1 cellular context compared by ENCODE assay signal in genomic region chr2:88016948-88017779, GRCh38.
TF ChIP-seq lines count a peak whose summit lies in the region.

No MANE protein-coding gene starts in this region.

TF ChIP-seq in HepG2, 621 proteins besides CTCF, POLR2A, EP300 and RAD21 (continued from another document and continues in another):
- peak; percentile 86 for TF ChIP-seq PBX2 (CRISPR knock-in tag; IDR thresholded peaks at IDR 0.05)
- TF ChIP-seq UBTF (CRISPR knock-in tag; IDR thresholded peaks at IDR 0.05): peak; percentile 85
- peak; percentile 31 for TF ChIP-seq SALL1 (CRISPR knock-in tag; IDR thresholded peaks at IDR 0.05)
- TF ChIP-seq MEIS2 (CRISPR knock-in tag; IDR thresholded peaks at IDR 0.05): peak; percentile 43
- TF ChIP-seq XBP1 (CRISPR knock-in tag; IDR thresholded peaks at IDR 0.05): peak; percentile 49; the same call in 1 of the 2 replicates
- TF ChIP-seq ZMAT3 (CRISPR knock-in tag; conservative IDR thresholded peaks at IDR 0.05): 0 out of 2 replicates have a peak, but pooled peaks have one; percentile 40
- TF ChIP-seq ZNF225 (CRISPR knock-in tag; IDR thresholded peaks at IDR 0.05): peak; percentile 58; the same call in 1 of the 2 replicates
- 0 out of 2 replicates have a peak, but pooled peaks have one; percentile 37 for TF ChIP-seq TFDP1 (CRISPR knock-in tag; IDR thresholded peaks at IDR 0.05; ENCODE audit: borderline replicate concordance)
- peak; percentile 70; the same call in 1 of the 2 replicates for TF ChIP-seq BORCS8-MEF2B (CRISPR knock-in tag; IDR thresholded peaks at IDR 0.05)
- TF ChIP-seq CBFB (CRISPR knock-in tag; IDR thresholded peaks at IDR 0.05): 0 out of 2 replicates have a peak, but pooled peaks have one; percentile 4
- TF ChIP-seq ZNF33A (CRISPR knock-in tag; IDR thresholded peaks at IDR 0.05; ENCODE audit: borderline replicate concordance): no peak
- no peak for TF ChIP-seq SYNCRIP (IDR thresholded peaks at IDR 0.05; ENCODE audit: insufficient read depth, low read depth, low read length)
- TF ChIP-seq ZNF280D (CRISPR knock-in tag; IDR thresholded peaks at IDR 0.05): peak; percentile 68; the same call in 1 of the 2 replicates
- 0 out of 2 replicates have a peak, but pooled peaks have one; percentile 12 for TF ChIP-seq ISL2 (CRISPR knock-in tag; IDR thresholded peaks at IDR 0.05)
- peak; percentile 65 for TF ChIP-seq PITX1 (CRISPR knock-in tag; IDR thresholded peaks at IDR 0.05)
- TF ChIP-seq AGO1 (IDR thresholded peaks at IDR 0.05; ENCODE audit: low read depth, low read length, poor library complexity, severe bottlenecking): peak; percentile 27
- no peak for TF ChIP-seq SRF (IDR thresholded peaks at IDR 0.05; ENCODE audit: low read depth, low read length)
- TF ChIP-seq PATZ1 (CRISPR knock-in tag; IDR thresholded peaks at IDR 0.05): peak; percentile 1; the same call in 1 of the 2 replicates
- 0 out of 2 replicates have a peak, but pooled peaks have one; percentile 14 for TF ChIP-seq ZNF570 (CRISPR knock-in tag; IDR thresholded peaks at IDR 0.05; ENCODE audit: borderline replicate concordance)
- TF ChIP-seq ZFY (CRISPR knock-in tag; IDR thresholded peaks at IDR 0.05): peak; percentile 87
- no peak for TF ChIP-seq FUBP1 (CRISPR knock-in tag; IDR thresholded peaks at IDR 0.05; ENCODE audit: borderline replicate concordance)
- TF ChIP-seq ZNF263 (CRISPR knock-in tag; IDR thresholded peaks at IDR 0.05): peak; percentile 40; the same call in 1 of the 2 replicates
- TF ChIP-seq ZBTB20 (CRISPR knock-in tag; IDR thresholded peaks at IDR 0.05; ENCODE audit: borderline replicate concordance, low read depth): no peak; the same call in 1 of the 2 replicates
- TF ChIP-seq ZFX (CRISPR knock-in tag; IDR thresholded peaks at IDR 0.05; ENCODE audit: low read depth): peak; percentile 93
- TF ChIP-seq ZNF451 (CRISPR knock-in tag; IDR thresholded peaks at IDR 0.05): no peak
- TF ChIP-seq ZNF333 (CRISPR knock-in tag; IDR thresholded peaks at IDR 0.05; ENCODE audit: borderline replicate concordance): peak; percentile 41; the same call in 1 of the 2 replicates
- TF ChIP-seq ZSCAN25 (CRISPR knock-in tag; IDR thresholded peaks at IDR 0.05): 0 out of 2 replicates have a peak, but pooled peaks have one; percentile 10
- 0 out of 2 replicates have a peak, but pooled peaks have one; percentile 4 for TF ChIP-seq ZNF770 (CRISPR knock-in tag; IDR thresholded peaks at IDR 0.05)
- no peak for TF ChIP-seq MATR3 (CRISPR knock-in tag; IDR thresholded peaks at IDR 0.05)
- no peak for TF ChIP-seq ZNF30 (CRISPR knock-in tag; IDR thresholded peaks at IDR 0.05)
- 0 out of 2 replicates have a peak, but pooled peaks have one; percentile 71 for TF ChIP-seq ZNF296 (CRISPR knock-in tag; conservative IDR thresholded peaks at IDR 0.05)
- TF ChIP-seq ZNF329 (CRISPR knock-in tag; IDR thresholded peaks at IDR 0.05; ENCODE audit: low read depth): 0 out of 2 replicates have a peak, but pooled peaks have one; percentile 38
- no peak for TF ChIP-seq ETV6 (CRISPR knock-in tag; conservative IDR thresholded peaks at IDR 0.05)
- no peak for TF ChIP-seq ZNF546 (CRISPR knock-in tag; conservative IDR thresholded peaks at IDR 0.05)
- 0 out of 2 replicates have a peak, but pooled peaks have one; percentile 16 for TF ChIP-seq HBP1 (CRISPR knock-in tag; IDR thresholded peaks at IDR 0.05; ENCODE audit: low read depth)
- TF ChIP-seq ZNF614 (CRISPR knock-in tag; IDR thresholded peaks at IDR 0.05; ENCODE audit: borderline replicate concordance): no peak
- TF ChIP-seq BCL3 (CRISPR knock-in tag; IDR thresholded peaks at IDR 0.05): peak; percentile 4
- TF ChIP-seq ZNF616 (CRISPR knock-in tag; IDR thresholded peaks at IDR 0.05; ENCODE audit: low read depth): 0 out of 2 replicates have a peak, but pooled peaks have one; percentile 7
- TF ChIP-seq HOMEZ (CRISPR knock-in tag; IDR thresholded peaks at IDR 0.05; ENCODE audit: low read depth): peak; percentile 9; the same call in 1 of the 2 replicates
- TF ChIP-seq ZNF772 (CRISPR knock-in tag; IDR thresholded peaks at IDR 0.05): no peak
